In genomic region chr11:66346476-66347424, GRCh38 we compare ENCODE assay signal across 6 cellular contexts. TPM values are rescaled to one million over a fixed set of nuclear protein-coding genes. Genes with fewer than 3 reads are reported as not detected.
DNase-seq lines count a peak whose midpoint lies in the region; ATAC-seq, FAIRE-seq and TF ChIP-seq lines count a peak whose summit lies in the region.

No MANE protein-coding gene starts in this region.

- no peaks in the 10 kb centered on the region for H4K20me1 ChIP-seq in HCT116 (ENCODE audit: insufficient read depth)
- peaks cover 27% of the 10 kb centered on the region for H4K20me1 ChIP-seq in astrocyte (ENCODE audit: insufficient read depth, low read length)

- H3K4me2 ChIP-seq in HCT116 (ENCODE audit: low read length) = peak overlapping the region; percentile 89
- H3K4me2 ChIP-seq in astrocyte (ENCODE audit: low read length) = peak overlapping the region; percentile 96

- POLR2A ChIA-PET in HCT116 (lab: Charles Lee) = no interaction called here

- TF ChIP-seq POLR2A in HCT116 (IDR thresholded peaks at IDR 0.05; ENCODE audit: borderline replicate concordance, extremely low read depth, insufficient read depth, insufficient read length) = no peak

- in situ Hi-C loops in GM13977 (cut with MboI; ENCODE audit: low pct_unique_long_range_greater_than_20kb, low sequenced_read_pairs, unreplicated experiment) = no loop called here

- BruUV-seq in HCT116 (replicated peaks; lab: Mats Ljungman, UMichigan) = no TSS peak

- intact Hi-C loops in HCT116 (cut with micrococcal nuclease) = no loop called here

- H3K27ac Mint-ChIP-seq in astrocyte (ENCODE audit: unreplicated experiment) (no peak overlapping the region), naive B cell (peak overlapping the region in 3 of 6 donors; percentile 90 to 100 (median 99))

- DNase-seq in HCT116 (ENCODE audit: low read depth, low spot score) (no peak), astrocyte (ENCODE audit: low read depth) (no peak), naive B cell (no peak), NCI-H774 (lab: John Stamatoyannopoulos, UW) (no peak), GM13977 (ENCODE audit: low spot score) (no peak), Ammon's horn (ENCODE audit: low spot score) (no peak)

- H3K36me3 ChIP-seq in HCT116 (ENCODE audit: control insufficient read depth in 1 of 2, insufficient read depth in 2 of 2, low read length in 2 of 2) = peaks cover 0 to 1% of the 10 kb centered on the region in 2 experiments; a peak in 2 of 4 replicates
- H3K36me3 ChIP-seq in astrocyte (ENCODE audit: insufficient read depth, low read length) = no peaks in the 10 kb centered on the region

- H3K9me2 ChIP-seq in HCT116 (ENCODE audit: insufficient read depth) = no peaks in the 10 kb centered on the region

- H3K27ac ChIP-seq in HCT116 (ENCODE audit: low read depth, low read length) (peak overlapping the region; percentile 57; the same call in 1 of the 2 replicates), astrocyte (ENCODE audit: low read depth, low read length) (no peak overlapping the region)

- H3K9me3 ChIP-seq in HCT116 (ENCODE audit: control insufficient read depth in 1 of 2, insufficient read depth in 1 of 2, low read depth in 1 of 2, low read length in 2 of 2) (no peaks in the 10 kb centered on the region), astrocyte (ENCODE audit: insufficient read depth, low read depth, low read length) (no peaks in the 10 kb centered on the region)

- H3K9me3 Mint-ChIP-seq in astrocyte (ENCODE audit: unreplicated experiment) (peaks cover 1% of the 10 kb centered on the region), naive B cell (peaks cover 0 to 4% (median 0%) of the 10 kb centered on the region in 7 donors)

- H3K4me3 ChIP-seq in HCT116 (replicated peaks in 1 of 2; ENCODE audit: low read depth in 1 of 2, low read length in 2 of 2) (peak overlapping the region; percentile 46 to 53), astrocyte (ENCODE audit: insufficient read depth, low read depth, low read length) (peak overlapping the region; percentile 81)

- no peak for FAIRE-seq in astrocyte (lab: Jason Lieb, UNC)

- TF ChIP-seq CTCF in HCT116 (IDR thresholded peaks at IDR 0.05 in 2 of 3, conservative IDR thresholded peaks at IDR 0.05 in 1 of 3; ENCODE audit: borderline replicate concordance in 1 of 3, insufficient read depth in 1 of 3, low read depth in 2 of 3, low read length in 2 of 3) (no peak), astrocyte (IDR thresholded peaks at IDR 0.05; ENCODE audit: insufficient read depth, low read depth, low read length) (no peak), GM13977 (IDR thresholded peaks at IDR 0.05; ENCODE audit: extremely low read depth, insufficient read depth, missing control alignments) (no peak)

- H3K27me3 Mint-ChIP-seq in astrocyte (ENCODE audit: low read depth, unreplicated experiment) (no peaks in the 10 kb centered on the region), naive B cell (peaks cover 0 to 4% (median 0%) of the 10 kb centered on the region in 3 donors)

- H3K27me3 ChIP-seq in HCT116 (ENCODE audit: insufficient read depth, low read length) = no peaks in the 10 kb centered on the region
- H3K27me3 ChIP-seq in astrocyte (ENCODE audit: insufficient read depth, low read length) = no peaks in the 10 kb centered on the region

- no peak for ATAC-seq in HCT116
- ATAC-seq in naive B cell (ENCODE audit: low read depth in 2 of 2) = no peak

- H3K4me1 Mint-ChIP-seq in astrocyte (ENCODE audit: low read depth, unreplicated experiment) (peaks cover 21% of the 10 kb centered on the region), naive B cell (peaks cover 36 to 53% (median 39%) of the 10 kb centered on the region in 3 donors)

- RAD21 ChIA-PET in HCT116 (lab: Charles Lee; ENCODE audit: low non-redundant PET in 1 of 2, low total read pairs in 2 of 2, uncharacterized antibody in 2 of 2, unreplicated experiment in 2 of 2) = no interaction called here

- H3K4me3 Mint-ChIP-seq in astrocyte (ENCODE audit: unreplicated experiment) (peak overlapping the region; percentile 98), naive B cell (peak overlapping the region; percentile 74 to 99 (median 96))

- no peak for TF ChIP-seq RAD21 in HCT116 (IDR thresholded peaks at IDR 0.05; ENCODE audit: low read depth)

- H3K9ac ChIP-seq in HCT116 (ENCODE audit: low read length) (peak overlapping the region; percentile 56), astrocyte (ENCODE audit: low read length) (peak overlapping the region; percentile 84)

- H3K4me1 ChIP-seq in HCT116 (ENCODE audit: control insufficient read depth in 1 of 2, insufficient read depth in 2 of 2, low read length in 2 of 2) (peaks cover 14 to 37% of the 10 kb centered on the region in 2 experiments), astrocyte (ENCODE audit: insufficient read depth, low read length) (peaks cover 33% of the 10 kb centered on the region)

- H3K36me3 Mint-ChIP-seq in astrocyte (ENCODE audit: low read depth, unreplicated experiment) = peaks cover 1% of the 10 kb centered on the region
- H3K36me3 Mint-ChIP-seq in naive B cell = peaks cover 7 to 21% of the 10 kb centered on the region in 2 donors

- H2AFZ ChIP-seq in HCT116 (ENCODE audit: low read depth, low read length, poor library complexity, severe bottlenecking) (no peak overlapping the region), astrocyte (ENCODE audit: low read depth, low read length) (peak overlapping the region; percentile 100)

- CTCF ChIA-PET in HCT116 (lab: Charles Lee) = interaction anchor here (2.1 kb wide), 1 partner anchor 34 kb away, joined by 4 read pairs; no protein-coding TSS in a partner anchor

- peaks cover 22% of the 10 kb centered on the region for H3K79me2 ChIP-seq in HCT116 (ENCODE audit: insufficient read depth, low read length)
- H3K79me2 ChIP-seq in astrocyte (ENCODE audit: insufficient read depth, low read length) = peaks cover 33% of the 10 kb centered on the region

TF ChIP-seq in HCT116, 20 proteins besides CTCF, POLR2A, EP300 and RAD21:
- TF ChIP-seq CEBPB (IDR thresholded peaks at IDR 0.05; ENCODE audit: low read depth) = no peak
- no peak for TF ChIP-seq CBX3 (IDR thresholded peaks at IDR 0.05; ENCODE audit: low read depth)
- TF ChIP-seq EZH2phosphoT487 (IDR thresholded peaks at IDR 0.05; ENCODE audit: borderline replicate concordance) = no peak
- no peak for TF ChIP-seq FOSL1 (IDR thresholded peaks at IDR 0.05; ENCODE audit: low read depth)
- TF ChIP-seq MAX (IDR thresholded peaks at IDR 0.05) = no peak
- no peak for TF ChIP-seq ZNF274 (IDR thresholded peaks at IDR 0.05; ENCODE audit: low read depth, low read length)
- TF ChIP-seq YY1 (IDR thresholded peaks at IDR 0.05; ENCODE audit: extremely low read depth, insufficient replicate concordance, low read depth, low read length) = no peak
- TF ChIP-seq ZBTB33 (IDR thresholded peaks at IDR 0.05; ENCODE audit: extremely low read depth, insufficient replicate concordance, low read length) = no peak

RNA-seq across cellular contexts. Expression of gene B4GAT1, which starts 0.7 kb away (rescaled TPM):
- total RNA-seq in HCT116 (2021; ENCODE audit: unreplicated experiment) (6.7 TPM), astrocyte (25.2 and 28.4 TPM in 2 replicates)
- 4.6 and 6.1 TPM in 2 replicates for polyA plus RNA-seq in HCT116 (2012)
- 1 to 10 TPM; 2.9 to 7.7 (median 5.2) TPM for polyA plus RNA-seq in naive B cell (ENCODE audit: low read depth in 6 of 6)

RNA-seq across cellular contexts. Expression of gene BRMS1, which starts 1.8 kb away (rescaled TPM):
- total RNA-seq in HCT116 (2021; ENCODE audit: unreplicated experiment) (42.1 TPM), astrocyte (43.5 and 47.8 TPM in 2 replicates)
- 32.8 and 37.7 TPM in 2 replicates for polyA plus RNA-seq in HCT116 (2012)
- 10 to 100 TPM; 56.2 to 81.6 (median 73.0) TPM for polyA plus RNA-seq in naive B cell (ENCODE audit: low read depth in 6 of 6)

RNA-seq across cellular contexts. Expression of gene RIN1, which starts 10.5 kb away (rescaled TPM):
- 38.7 TPM for total RNA-seq in HCT116 (2021; ENCODE audit: unreplicated experiment)
- 39.8 and 41.0 TPM in 2 replicates for polyA plus RNA-seq in HCT116 (2012)
- total RNA-seq in astrocyte = 8.5 and 12.0 TPM in 2 replicates
- 1 to 10 TPM in 1 of 6 donors, under 1 TPM in 2, not detected in 3; 0.11 to 3.1 (median 0.51) TPM for polyA plus RNA-seq in naive B cell (ENCODE audit: low read depth in 6 of 6)

RNA-seq across cellular contexts. Expression of gene SLC29A2, which starts 24.8 kb away (rescaled TPM):
- total RNA-seq in HCT116 (2021; ENCODE audit: unreplicated experiment) (39.7 TPM), astrocyte (5.0 and 6.6 TPM in 2 replicates)
- polyA plus RNA-seq in HCT116 (2012) = 24.1 and 26.8 TPM in 2 replicates
- 1 to 10 TPM; 1.1 to 3.7 (median 2.4) TPM for polyA plus RNA-seq in naive B cell (ENCODE audit: low read depth in 6 of 6)

RNA-seq across cellular contexts. Expression of gene CD248, which starts 29.9 kb away (rescaled TPM):
- 0.32 TPM for total RNA-seq in HCT116 (2021; ENCODE audit: unreplicated experiment)
- not detected in 2 replicates for polyA plus RNA-seq in HCT116 (2012)
- 50.9 and 58.8 TPM in 2 replicates for total RNA-seq in astrocyte
- polyA plus RNA-seq in naive B cell (ENCODE audit: low read depth in 6 of 6) = under 1 TPM in 5 of 6 donors, not detected in 1; 0.09 to 0.39 (median 0.24) TPM
